Comparison of ENCODE assay signal across 1 cellular context in genomic region chr2:15556311-15556930, GRCh38.
TF ChIP-seq lines count a peak whose summit lies in the region.

No MANE protein-coding gene starts in this region.

TF ChIP-seq in K562, 482 proteins besides CTCF, POLR2A, EP300 and RAD21 (continued from another document and continues in another):
- TF ChIP-seq, protein P1, sequence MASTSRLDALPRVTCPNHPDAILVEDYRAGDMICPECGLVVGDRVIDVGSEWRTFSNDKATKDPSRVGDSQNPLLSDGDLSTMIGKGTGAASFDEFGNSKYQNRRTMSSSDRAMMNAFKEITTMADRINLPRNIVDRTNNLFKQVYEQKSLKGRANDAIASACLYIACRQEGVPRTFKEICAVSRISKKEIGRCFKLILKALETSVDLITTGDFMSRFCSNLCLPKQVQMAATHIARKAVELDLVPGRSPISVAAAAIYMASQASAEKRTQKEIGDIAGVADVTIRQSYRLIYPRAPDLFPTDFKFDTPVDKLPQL (IDR thresholded peaks at IDR 0.05; ENCODE audit: extremely low read depth, insufficient read length), result no peak
- TF ChIP-seq SIX5 (IDR thresholded peaks at IDR 0.05; ENCODE audit: borderline replicate concordance in 1 of 2, insufficient read depth in 1 of 2, low read depth in 1 of 2, low read length in 2 of 2), result no peak
- no peak for TF ChIP-seq ZNF354B (CRISPR knock-in tag; IDR thresholded peaks at IDR 0.05)
- TF ChIP-seq JUND (IDR thresholded peaks at IDR 0.05; ENCODE audit: borderline replicate concordance, low read depth, low read length), result peak; percentile 86
- peak; percentile 81; the same call in 2 of the 3 replicates for TF ChIP-seq JUND (tag; IDR thresholded peaks at IDR 0.05; ENCODE audit: borderline replicate concordance, low read depth, low read length)
- no peak for TF ChIP-seq MTF1 (CRISPR knock-in tag; IDR thresholded peaks at IDR 0.05; ENCODE audit: borderline replicate concordance)
- TF ChIP-seq SUPT5H (IDR thresholded peaks at IDR 0.05), result no peak
- no peak for TF ChIP-seq CHD7 (IDR thresholded peaks at IDR 0.05; ENCODE audit: low read depth, low read length)
- TF ChIP-seq ZNF408 (CRISPR knock-in tag; IDR thresholded peaks at IDR 0.05; ENCODE audit: low read depth), result no peak
- TF ChIP-seq ZBTB33 (CRISPR knock-in tag; IDR thresholded peaks at IDR 0.05), result no peak
- TF ChIP-seq ZNF431 (CRISPR knock-in tag; IDR thresholded peaks at IDR 0.05), result no peak
- TF ChIP-seq KDM4B (IDR thresholded peaks at IDR 0.05; ENCODE audit: borderline replicate concordance in 2 of 2, low read depth in 1 of 2), result no peak
- no peak for TF ChIP-seq ZKSCAN3 (CRISPR knock-in tag; IDR thresholded peaks at IDR 0.05)
- TF ChIP-seq ZNF75A (CRISPR knock-in tag; IDR thresholded peaks at IDR 0.05), result no peak
- TF ChIP-seq PHTF2 (CRISPR knock-in tag; IDR thresholded peaks at IDR 0.05), result no peak
- no peak for TF ChIP-seq RBM39 (optimal IDR thresholded peaks at IDR 0.05; ENCODE audit: low read depth, low read length)
- no peak for TF ChIP-seq THRA (IDR thresholded peaks at IDR 0.05)
- peak; percentile 81 for TF ChIP-seq JUN (IDR thresholded peaks at IDR 0.05; ENCODE audit: borderline replicate concordance, low read depth, low read length)
- TF ChIP-seq JUN (CRISPR knock-in tag; IDR thresholded peaks at IDR 0.05; ENCODE audit: borderline replicate concordance), result no peak
- no peak for TF ChIP-seq IRF2 (CRISPR knock-in tag; IDR thresholded peaks at IDR 0.05)
- no peak for TF ChIP-seq KDM5B (IDR thresholded peaks at IDR 0.05; ENCODE audit: insufficient replicate concordance, low read depth, low read length)
- TF ChIP-seq, protein P2, sequence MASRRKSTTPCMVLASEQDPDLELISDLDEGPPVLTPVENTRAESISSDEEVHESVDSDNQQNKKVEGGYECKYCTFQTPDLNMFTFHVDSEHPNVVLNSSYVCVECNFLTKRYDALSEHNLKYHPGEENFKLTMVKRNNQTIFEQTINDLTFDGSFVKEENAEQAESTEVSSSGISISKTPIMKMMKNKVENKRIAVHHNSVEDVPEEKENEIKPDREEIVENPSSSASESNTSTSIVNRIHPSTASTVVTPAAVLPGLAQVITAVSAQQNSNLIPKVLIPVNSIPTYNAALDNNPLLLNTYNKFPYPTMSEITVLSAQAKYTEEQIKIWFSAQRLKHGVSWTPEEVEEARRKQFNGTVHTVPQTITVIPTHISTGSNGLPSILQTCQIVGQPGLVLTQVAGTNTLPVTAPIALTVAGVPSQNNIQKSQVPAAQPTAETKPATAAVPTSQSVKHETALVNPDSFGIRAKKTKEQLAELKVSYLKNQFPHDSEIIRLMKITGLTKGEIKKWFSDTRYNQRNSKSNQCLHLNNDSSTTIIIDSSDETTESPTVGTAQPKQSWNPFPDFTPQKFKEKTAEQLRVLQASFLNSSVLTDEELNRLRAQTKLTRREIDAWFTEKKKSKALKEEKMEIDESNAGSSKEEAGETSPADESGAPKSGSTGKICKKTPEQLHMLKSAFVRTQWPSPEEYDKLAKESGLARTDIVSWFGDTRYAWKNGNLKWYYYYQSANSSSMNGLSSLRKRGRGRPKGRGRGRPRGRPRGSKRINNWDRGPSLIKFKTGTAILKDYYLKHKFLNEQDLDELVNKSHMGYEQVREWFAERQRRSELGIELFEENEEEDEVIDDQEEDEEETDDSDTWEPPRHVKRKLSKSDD (conservative IDR thresholded peaks at IDR 0.05; ENCODE audit: low read length), result no peak
- TF ChIP-seq ZNF668 (CRISPR knock-in tag; IDR thresholded peaks at IDR 0.05), result no peak
- no peak for TF ChIP-seq SP2 (IDR thresholded peaks at IDR 0.05; ENCODE audit: extremely low read depth, low read depth, low read length, poor library complexity, severe bottlenecking)
- TF ChIP-seq EWSR1 (IDR thresholded peaks at IDR 0.05; ENCODE audit: borderline replicate concordance, low read depth, partially characterized antibody), result no peak
- TF ChIP-seq, protein P3, sequence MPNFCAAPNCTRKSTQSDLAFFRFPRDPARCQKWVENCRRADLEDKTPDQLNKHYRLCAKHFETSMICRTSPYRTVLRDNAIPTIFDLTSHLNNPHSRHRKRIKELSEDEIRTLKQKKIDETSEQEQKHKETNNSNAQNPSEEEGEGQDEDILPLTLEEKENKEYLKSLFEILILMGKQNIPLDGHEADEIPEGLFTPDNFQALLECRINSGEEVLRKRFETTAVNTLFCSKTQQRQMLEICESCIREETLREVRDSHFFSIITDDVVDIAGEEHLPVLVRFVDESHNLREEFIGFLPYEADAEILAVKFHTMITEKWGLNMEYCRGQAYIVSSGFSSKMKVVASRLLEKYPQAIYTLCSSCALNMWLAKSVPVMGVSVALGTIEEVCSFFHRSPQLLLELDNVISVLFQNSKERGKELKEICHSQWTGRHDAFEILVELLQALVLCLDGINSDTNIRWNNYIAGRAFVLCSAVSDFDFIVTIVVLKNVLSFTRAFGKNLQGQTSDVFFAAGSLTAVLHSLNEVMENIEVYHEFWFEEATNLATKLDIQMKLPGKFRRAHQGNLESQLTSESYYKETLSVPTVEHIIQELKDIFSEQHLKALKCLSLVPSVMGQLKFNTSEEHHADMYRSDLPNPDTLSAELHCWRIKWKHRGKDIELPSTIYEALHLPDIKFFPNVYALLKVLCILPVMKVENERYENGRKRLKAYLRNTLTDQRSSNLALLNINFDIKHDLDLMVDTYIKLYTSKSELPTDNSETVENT (CRISPR knock-in tag; IDR thresholded peaks at IDR 0.05), result no peak
- TF ChIP-seq, protein P4, sequence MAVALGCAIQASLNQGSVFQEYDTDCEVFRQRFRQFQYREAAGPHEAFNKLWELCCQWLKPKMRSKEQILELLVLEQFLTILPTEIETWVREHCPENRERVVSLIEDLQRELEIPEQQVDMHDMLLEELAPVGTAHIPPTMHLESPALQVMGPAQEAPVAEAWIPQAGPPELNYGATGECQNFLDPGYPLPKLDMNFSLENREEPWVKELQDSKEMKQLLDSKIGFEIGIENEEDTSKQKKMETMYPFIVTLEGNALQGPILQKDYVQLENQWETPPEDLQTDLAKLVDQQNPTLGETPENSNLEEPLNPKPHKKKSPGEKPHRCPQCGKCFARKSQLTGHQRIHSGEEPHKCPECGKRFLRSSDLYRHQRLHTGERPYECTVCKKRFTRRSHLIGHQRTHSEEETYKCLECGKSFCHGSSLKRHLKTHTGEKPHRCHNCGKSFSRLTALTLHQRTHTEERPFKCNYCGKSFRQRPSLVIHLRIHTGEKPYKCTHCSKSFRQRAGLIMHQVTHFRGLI (CRISPR knock-in tag; IDR thresholded peaks at IDR 0.05), result no peak
- no peak for TF ChIP-seq CEBPB (tag; IDR thresholded peaks at IDR 0.05)
- no peak for TF ChIP-seq SAP30 (IDR thresholded peaks at IDR 0.05; ENCODE audit: borderline replicate concordance, insufficient read depth, low read depth, low read length, poor library complexity, severe bottlenecking)
- no peak for TF ChIP-seq ZNF79 (CRISPR knock-in tag; IDR thresholded peaks at IDR 0.05; ENCODE audit: low read depth)
- no peak for TF ChIP-seq CBFB (CRISPR knock-in tag; IDR thresholded peaks at IDR 0.05)
- TF ChIP-seq JUNB (CRISPR knock-in tag; conservative IDR thresholded peaks at IDR 0.05), result no peak
- no peak for TF ChIP-seq ATF1 (CRISPR knock-in tag; IDR thresholded peaks at IDR 0.05)
- TF ChIP-seq ATF1 (tag; IDR thresholded peaks at IDR 0.05), result peak; percentile 37; the same call in 1 of the 2 replicates
- no peak for TF ChIP-seq TAF7 (tag; IDR thresholded peaks at IDR 0.05)
- no peak for TF ChIP-seq ZNF133 (CRISPR knock-in tag; IDR thresholded peaks at IDR 0.05)
- peak; percentile 56; the same call in 1 of the 2 replicates for TF ChIP-seq MXI1 (IDR thresholded peaks at IDR 0.05; ENCODE audit: low read depth, low read length)
- TF ChIP-seq MBD2 (IDR thresholded peaks at IDR 0.05; ENCODE audit: borderline replicate concordance, low read depth), result peak; percentile 32; the same call in 1 of the 2 replicates
- TF ChIP-seq TARDBP (IDR thresholded peaks at IDR 0.05), result no peak
- TF ChIP-seq NR3C1 (CRISPR knock-in tag; IDR thresholded peaks at IDR 0.05), result no peak
